In the genomic region with DNA sequence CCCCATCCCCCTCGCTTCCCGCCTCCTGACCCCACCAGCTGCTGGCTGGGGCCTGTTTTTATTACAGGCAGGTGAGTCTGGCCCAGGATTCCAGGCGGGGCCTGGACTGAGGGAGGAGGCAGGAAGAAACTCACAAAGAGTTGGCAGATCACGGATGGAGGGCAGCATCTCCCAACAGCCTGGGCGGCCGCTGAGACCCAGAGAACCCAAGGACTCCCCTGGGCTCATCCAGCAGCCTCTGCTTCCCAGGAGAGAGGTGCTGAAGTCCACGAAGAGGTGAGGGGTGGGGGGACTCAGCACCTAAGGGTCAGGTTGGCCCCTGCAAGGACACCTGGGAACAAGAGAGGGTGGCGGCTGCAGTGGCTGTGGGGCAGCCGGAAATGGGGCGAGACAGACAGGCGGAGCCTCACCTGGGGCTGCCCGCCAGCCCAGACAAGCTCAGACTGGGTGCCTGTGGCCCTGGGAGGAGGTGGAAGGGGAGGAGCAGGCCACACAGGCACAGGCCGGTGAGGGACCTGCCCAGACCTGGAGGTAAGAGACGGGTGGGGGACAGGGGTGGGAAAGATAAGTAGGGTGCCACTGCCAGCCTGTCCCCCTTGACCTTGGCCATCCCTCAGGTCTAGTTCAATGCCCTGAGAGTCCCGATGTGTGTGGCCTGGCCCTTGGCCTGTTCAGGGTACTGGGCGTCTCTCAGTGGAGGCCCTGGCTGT, we compare ENCODE assay signal across 11 cellular contexts. TPM values are rescaled to one million over a fixed set of nuclear protein-coding genes. Genes with fewer than 3 reads are reported as not detected.
A peak's percentile ranks its signal among the peaks of the same experiment; 100 is the strongest.
DNase-seq lines count a peak whose midpoint lies in the region; ATAC-seq and TF ChIP-seq lines count a peak whose summit lies in the region.
"Had no signal": no experiment of that assay in that cellular context is flagged by ENCODE, and none has a peak within 500 bp of the region (broad histone marks: within the 10 kb centered on the region; RNA-seq: fewer than 3 reads in every experiment).

No MANE protein-coding gene starts in this region.

- H3K36me3 ChIP-seq in RWPE2 (ENCODE audit: low read depth) (peaks cover 22% of the 10 kb centered on the region), upper lobe of right lung (no peaks in the 10 kb centered on the region)

- no peaks in the 10 kb centered on the region for H3K9me3 ChIP-seq in RWPE2 (ENCODE audit: severe bottlenecking)
- no peaks in the 10 kb centered on the region for H3K9me3 ChIP-seq in upper lobe of right lung

- CTCF ChIA-PET in activated CD8-positive, alpha-beta T cell treated with anti-CD3 and anti-CD28 coated beads, Interleukin-2, amount 10 ng/mL, durations not matched to agents 7 days and 5 days (lab: Charles Lee) = interaction anchor here (1.5 kb wide), 1 partner anchor 10 kb away, joined by 3 read pairs; no protein-coding TSS in a partner anchor
- CTCF ChIA-PET in activated CD8-positive, alpha-beta T cell treated with anti-CD3 and anti-CD28 coated beads for 36 hours (lab: Charles Lee) = interaction anchor here (1.2 to 1.5 kb wide), 3 partner anchors 28 to 43 kb away, joined by 4 to 6 read pairs (median 4); no protein-coding TSS in a partner anchor

- H3K27me3 Mint-ChIP-seq in activated CD8-positive, alpha-beta T cell treated with anti-CD3 and anti-CD28 coated beads, Interleukin-2, amount 10 ng/mL, durations not matched to agents 7 days and 5 days (ENCODE audit: low read depth) = no peaks in the 10 kb centered on the region
- H3K27me3 Mint-ChIP-seq in activated CD8-positive, alpha-beta T cell treated with anti-CD3 and anti-CD28 coated beads for 36 hours = no peaks in the 10 kb centered on the region

- no peak for ATAC-seq in activated CD8-positive, alpha-beta T cell treated with anti-CD3 and anti-CD28 coated beads, Interleukin-2, amount 10 ng/mL, durations not matched to agents 7 days and 5 days
- ATAC-seq in activated CD8-positive, alpha-beta T cell treated with anti-CD3 and anti-CD28 coated beads for 36 hours = no peak
- ATAC-seq in RWPE2 (ENCODE audit: low read depth) = peak; percentile 79
- peak; percentile 87 for ATAC-seq in left colon
- ATAC-seq in upper lobe of right lung = peak; percentile 85

- peaks cover 22% of the 10 kb centered on the region for H3K4me1 Mint-ChIP-seq in activated CD8-positive, alpha-beta T cell treated with anti-CD3 and anti-CD28 coated beads, Interleukin-2, amount 10 ng/mL, durations not matched to agents 7 days and 5 days (ENCODE audit: low read depth)
- peaks cover 20% of the 10 kb centered on the region for H3K4me1 Mint-ChIP-seq in activated CD8-positive, alpha-beta T cell treated with anti-CD3 and anti-CD28 coated beads for 36 hours (ENCODE audit: low read depth)

- no peaks in the 10 kb centered on the region for H3K27me3 ChIP-seq in RWPE2 (ENCODE audit: insufficient read depth, poor library complexity, severe bottlenecking)
- H3K27me3 ChIP-seq in upper lobe of right lung = no peaks in the 10 kb centered on the region

- H3K9me3 Mint-ChIP-seq in activated CD8-positive, alpha-beta T cell treated with anti-CD3 and anti-CD28 coated beads, Interleukin-2, amount 10 ng/mL, durations not matched to agents 7 days and 5 days (ENCODE audit: insufficient read depth) = no peaks in the 10 kb centered on the region
- H3K9me3 Mint-ChIP-seq in activated CD8-positive, alpha-beta T cell treated with anti-CD3 and anti-CD28 coated beads for 36 hours = no peaks in the 10 kb centered on the region

- H3K27ac ChIP-seq in RWPE2 (ENCODE audit: poor library complexity, severe bottlenecking) (peak overlapping the region; percentile 89), upper lobe of right lung (peak overlapping the region; percentile 70)

- H3K4me3 Mint-ChIP-seq in activated CD8-positive, alpha-beta T cell treated with anti-CD3 and anti-CD28 coated beads, Interleukin-2, amount 10 ng/mL, durations not matched to agents 7 days and 5 days = no peak overlapping the region
- no peak overlapping the region for H3K4me3 Mint-ChIP-seq in activated CD8-positive, alpha-beta T cell treated with anti-CD3 and anti-CD28 coated beads for 36 hours

- intact Hi-C loops in activated CD8-positive, alpha-beta T cell treated with anti-CD3 and anti-CD28 coated beads for 36 hours (cut with micrococcal nuclease) = no loop called here
- intact Hi-C loops in left colon (cut with DNase I, micrococcal nuclease) (no loop called here), upper lobe of right lung (cut with DNase I) (no loop called here)

- H3K36me3 Mint-ChIP-seq in activated CD8-positive, alpha-beta T cell treated with anti-CD3 and anti-CD28 coated beads, Interleukin-2, amount 10 ng/mL, durations not matched to agents 7 days and 5 days (ENCODE audit: low read depth) = no peaks in the 10 kb centered on the region
- H3K36me3 Mint-ChIP-seq in activated CD8-positive, alpha-beta T cell treated with anti-CD3 and anti-CD28 coated beads for 36 hours (ENCODE audit: low read depth) = no peaks in the 10 kb centered on the region

- H3K4me1 ChIP-seq in RWPE2 (ENCODE audit: insufficient read depth, poor library complexity, severe bottlenecking) (peaks cover 53% of the 10 kb centered on the region), upper lobe of right lung (peaks cover 8% of the 10 kb centered on the region)

- H3K4me3 ChIP-seq in RWPE2 (ENCODE audit: severe bottlenecking) = peak overlapping the region; percentile 51
- peak overlapping the region; percentile 42 for H3K4me3 ChIP-seq in upper lobe of right lung

- H3K27ac Mint-ChIP-seq in activated CD8-positive, alpha-beta T cell treated with anti-CD3 and anti-CD28 coated beads, Interleukin-2, amount 10 ng/mL, durations not matched to agents 7 days and 5 days = peak overlapping the region; percentile 30
- no peak overlapping the region for H3K27ac Mint-ChIP-seq in activated CD8-positive, alpha-beta T cell treated with anti-CD3 and anti-CD28 coated beads for 36 hours

- DNase-seq in activated CD8-positive, alpha-beta T cell treated with anti-CD3 and anti-CD28 coated beads, Interleukin-2, amount 10 ng/mL, durations not matched to agents 7 days and 5 days = no peak
- DNase-seq in activated CD8-positive, alpha-beta T cell treated with anti-CD3 and anti-CD28 coated beads for 36 hours = no peak
- peak; percentile 94 for DNase-seq in RWPE2 (ENCODE audit: low spot score)
- peak; percentile 86 to 93 for DNase-seq in left colon
- DNase-seq in upper lobe of right lung = peak; percentile 81
- DNase-seq in anterior cingulate cortex (lab: John Stamatoyannopoulos, UW) = no peak
- DNase-seq in cerebellar nuclear complex (lab: John Stamatoyannopoulos, UW) = no peak
- no peak for DNase-seq in HCEC 1CT
- DNase-seq: Karpas-422 had no signal

- TF ChIP-seq CTCF in activated CD8-positive, alpha-beta T cell treated with anti-CD3 and anti-CD28 coated beads for 36 hours (IDR thresholded peaks at IDR 0.05) = no peak
- TF ChIP-seq CTCF in RWPE2 (IDR thresholded peaks at IDR 0.05; ENCODE audit: poor library complexity, severe bottlenecking) (no peak), upper lobe of right lung (IDR thresholded peaks at IDR 0.05) (no peak)

- POLR2A ChIA-PET in activated CD8-positive, alpha-beta T cell treated with anti-CD3 and anti-CD28 coated beads, Interleukin-2, amount 10 ng/mL, durations not matched to agents 7 days and 5 days (lab: Charles Lee) = interaction anchor here (0.6 kb wide), 1 partner anchor 709 kb away, joined by 3 read pairs; no protein-coding TSS in a partner anchor
- POLR2A ChIA-PET in activated CD8-positive, alpha-beta T cell treated with anti-CD3 and anti-CD28 coated beads for 36 hours (lab: Charles Lee) = interaction anchor here (1.2 kb wide), 1 partner anchor 10 kb away, joined by 3 read pairs; no protein-coding TSS in a partner anchor

RNA-seq across cellular contexts. Expression of gene ADGRG1, which starts 8.7 kb away (rescaled TPM):
- 1 to 10 TPM; 3.3 to 3.7 TPM for total RNA-seq in activated CD8-positive, alpha-beta T cell treated with anti-CD3 and anti-CD28 coated beads, Interleukin-2, amount 10 ng/mL, durations not matched to agents 7 days and 5 days
- 1 to 10 TPM; 4.9 to 8.5 TPM for total RNA-seq in activated CD8-positive, alpha-beta T cell treated with anti-CD3 and anti-CD28 coated beads for 36 hours
- total RNA-seq in left colon = 100 to 1,000 TPM in 1 of 2 donors, 10 to 100 TPM in 1; 81.2 to 111 TPM
- total RNA-seq in upper lobe of right lung = 66.9 TPM

RNA-seq across cellular contexts. Expression of gene ADGRG3, which starts 48.3 kb away (rescaled TPM):
- under 1 TPM in 1 of 2 experiments, not detected in 1; 0.13 TPM for total RNA-seq in activated CD8-positive, alpha-beta T cell treated with anti-CD3 and anti-CD28 coated beads, Interleukin-2, amount 10 ng/mL, durations not matched to agents 7 days and 5 days
- total RNA-seq in activated CD8-positive, alpha-beta T cell treated with anti-CD3 and anti-CD28 coated beads for 36 hours = not detected
- total RNA-seq in left colon (1 to 10 TPM in 1 of 2 donors, under 1 TPM in 1; 0.98 to 1.4 TPM), upper lobe of right lung (5.8 TPM)
- total RNA-seq: endothelial cell of umbilical vein, H4 had no signal

Comparison
In these comparisons a context has a peak if more than half of its experiments do, and no peak if none do; other contexts are left out.
1. ATAC-seq: peak in RWPE2 (single experiment), left colon (single experiment) and upper lobe of right lung (single experiment); none in activated CD8-positive, alpha-beta T cell treated with anti-CD3 and anti-CD28 coated beads, Interleukin-2, amount 10 ng/mL, durations not matched to agents 7 days and 5 days (single experiment) and activated CD8-positive, alpha-beta T cell treated with anti-CD3 and anti-CD28 coated beads for 36 hours (single experiment).
2. DNase-seq: peak in RWPE2 (single experiment), left colon (2 of 2) and upper lobe of right lung (single experiment); none in activated CD8-positive, alpha-beta T cell treated with anti-CD3 and anti-CD28 coated beads, Interleukin-2, amount 10 ng/mL, durations not matched to agents 7 days and 5 days (single experiment), activated CD8-positive, alpha-beta T cell treated with anti-CD3 and anti-CD28 coated beads for 36 hours (single experiment), anterior cingulate cortex (0 of 58), cerebellar nuclear complex (0 of 2) and HCEC 1CT (single experiment).